Comparison of ENCODE assay signal across 22 cellular contexts in genomic region chr1:76090284-76091180, GRCh38. TPM values are rescaled to one million over a fixed set of nuclear protein-coding genes. Genes with fewer than 3 reads are reported as not detected.
"Had no signal": no experiment of that assay in that cellular context is flagged by ENCODE, and none has a peak within 500 bp of the region (broad histone marks: within the 10 kb centered on the region; RNA-seq: fewer than 3 reads in every experiment).

No MANE protein-coding gene starts in this region.

- H3K27me3 ChIP-seq: adrenal gland, body of pancreas, suprapubic skin, upper lobe of left lung had no signal

- H3K4me3 Mint-ChIP-seq: activated B cell treated with CpG ODN at 0.5 μM for 24 hours; activated CD4-positive, alpha-beta T cell treated with anti-CD3 and anti-CD28 coated beads, Interleukin-2, amount 10 ng/mL, durations not matched to agents 7 days and 5 days; activated naive CD4-positive, alpha-beta T cell treated with anti-CD3 and anti-CD28 coated beads, Interleukin-2, amount 10 ng/mL, durations not matched to agents 7 days and 5 days; natural killer cell had no signal

- H3K4me1 Mint-ChIP-seq: activated CD4-positive, alpha-beta T cell treated with anti-CD3 and anti-CD28 coated beads, Interleukin-2, amount 10 ng/mL, durations not matched to agents 7 days and 5 days; activated naive CD4-positive, alpha-beta T cell treated with anti-CD3 and anti-CD28 coated beads, Interleukin-2, amount 10 ng/mL, durations not matched to agents 7 days and 5 days; natural killer cell had no signal

- H3K27ac ChIP-seq: adrenal gland, body of pancreas, epithelial cell of prostate, lower lobe of right lung, prostate gland, suprapubic skin, upper lobe of left lung had no signal

- H3K9me3 ChIP-seq: adrenal gland, body of pancreas, lower lobe of right lung, prostate gland, suprapubic skin, upper lobe of left lung had no signal

- H3K36me3 ChIP-seq: adrenal gland, lower lobe of right lung, prostate gland, suprapubic skin, upper lobe of left lung had no signal

- H3K27me3 Mint-ChIP-seq: activated B cell treated with CpG ODN at 0.5 μM for 24 hours; activated CD4-positive, alpha-beta T cell treated with anti-CD3 and anti-CD28 coated beads, Interleukin-2, amount 10 ng/mL, durations not matched to agents 7 days and 5 days; activated naive CD4-positive, alpha-beta T cell treated with anti-CD3 and anti-CD28 coated beads, Interleukin-2, amount 10 ng/mL, durations not matched to agents 7 days and 5 days had no signal

- H3K4me3 ChIP-seq: adrenal gland, body of pancreas, lower lobe of right lung, prostate gland, suprapubic skin, upper lobe of left lung had no signal

- H3K27ac Mint-ChIP-seq: activated B cell treated with CpG ODN at 0.5 μM for 24 hours; activated CD4-positive, alpha-beta T cell treated with anti-CD3 and anti-CD28 coated beads, Interleukin-2, amount 10 ng/mL, durations not matched to agents 7 days and 5 days; activated naive CD4-positive, alpha-beta T cell treated with anti-CD3 and anti-CD28 coated beads, Interleukin-2, amount 10 ng/mL, durations not matched to agents 7 days and 5 days; activated T-helper 2 cell treated with anti-CD3 and anti-CD28 coated beads, Interferon-gamma antibody, Interleukin-2, Interleukin-4, amounts not matched to agents 10 μg/mL and 5 μg/mL and 100 μg/mL, durations not matched to agents 14 hours and 24 hours and 36 hours; natural killer cell had no signal

- H3K9me3 Mint-ChIP-seq: activated B cell treated with CpG ODN at 0.5 μM for 24 hours; activated CD4-positive, alpha-beta T cell treated with anti-CD3 and anti-CD28 coated beads, Interleukin-2, amount 10 ng/mL, durations not matched to agents 7 days and 5 days; activated naive CD4-positive, alpha-beta T cell treated with anti-CD3 and anti-CD28 coated beads, Interleukin-2, amount 10 ng/mL, durations not matched to agents 7 days and 5 days; activated T-helper 2 cell treated with anti-CD3 and anti-CD28 coated beads, Interferon-gamma antibody, Interleukin-2, Interleukin-4, amounts not matched to agents 10 μg/mL and 5 μg/mL and 100 μg/mL, durations not matched to agents 14 hours and 24 hours and 36 hours; natural killer cell had no signal

- H3K36me3 Mint-ChIP-seq: activated naive CD4-positive, alpha-beta T cell treated with anti-CD3 and anti-CD28 coated beads, Interleukin-2, amount 10 ng/mL, durations not matched to agents 7 days and 5 days; natural killer cell had no signal

- H3K4me1 ChIP-seq: adrenal gland, body of pancreas, lower lobe of right lung, prostate gland, suprapubic skin had no signal

- DNase-seq: activated B cell treated with CpG ODN at 0.5 μM for 24 hours; activated CD4-positive, alpha-beta T cell treated with anti-CD3 and anti-CD28 coated beads, Interleukin-2, amount 10 ng/mL, durations not matched to agents 7 days and 5 days; activated CD8-positive, alpha-beta memory T cell treated with anti-CD3 and anti-CD28 coated beads for 24 hours; activated naive CD4-positive, alpha-beta T cell treated with anti-CD3 and anti-CD28 coated beads, Interleukin-2, amount 10 ng/mL, durations not matched to agents 7 days and 5 days; adrenal gland; body of pancreas; central memory CD4-positive, alpha-beta T cell; cortex of kidney; effector CD8-positive, alpha-beta T cell; hippocampal formation; lower lobe of right lung; natural killer cell; occipital lobe; stimulated activated CD4-positive, alpha-beta T cell treated with anti-CD3 and anti-CD28 coated beads, Interleukin-2, amount 100 ng/mL, for 48 hours; stimulated activated naive CD8-positive, alpha-beta T cell treated with anti-CD3 and anti-CD28 coated beads, Interleukin-15, Interleukin-2, amounts not matched to agents 100 U/mL and 50 U/mL, for 24 hours; T1000; upper lobe of left lung had no signal

- ATAC-seq: body of pancreas; lower lobe of right lung; natural killer cell; sciatic nerve; stimulated activated naive CD8-positive, alpha-beta T cell treated with anti-CD3 and anti-CD28 coated beads, Interleukin-15, Interleukin-2, amounts not matched to agents 100 U/mL and 50 U/mL, for 24 hours had no signal

RNA-seq across cellular contexts. Expression of gene ST6GALNAC3, which starts 16.0 kb away (rescaled TPM):
- total RNA-seq: activated T-helper 2 cell treated with anti-CD3 and anti-CD28 coated beads, Interferon-gamma antibody, Interleukin-2, Interleukin-4, amounts not matched to agents 10 μg/mL and 5 μg/mL and 100 μg/mL, durations not matched to agents 14 hours and 24 hours and 36 hours; natural killer cell had no signal
